ENCODE assay signal across 15 cellular contexts in genomic region chr14:55298423-55298822, GRCh38. TPM values are rescaled to one million over a fixed set of nuclear protein-coding genes. Genes with fewer than 3 reads are reported as not detected.
DNase-seq lines count a peak whose midpoint lies in the region; ATAC-seq and TF ChIP-seq lines count a peak whose summit lies in the region.
"Had no signal": no experiment of that assay in that cellular context is flagged by ENCODE, and none has a peak within 500 bp of the region (broad histone marks: within the 10 kb centered on the region; RNA-seq: fewer than 3 reads in every experiment).

No MANE protein-coding gene starts in this region.

- no peaks in the 10 kb centered on the region for H3K9me3 Mint-ChIP-seq in activated T-cell treated with anti-CD3 and anti-CD28 coated beads, Interleukin-2, amount 50 U/mL, for 72 hours
- H3K9me3 Mint-ChIP-seq: CD4-positive, alpha-beta T cell had no signal

- DNase-seq in activated T-cell treated with anti-CD3 and anti-CD28 coated beads, Interleukin-2, amount 50 U/mL, for 72 hours: no peak
- DNase-seq in activated T-cell treated with anti-CD3 and anti-CD28 coated beads, Interleukin-2, amount 50 U/mL, for 48 hours: no peak
- no peak for DNase-seq in esophagus squamous epithelium (lab: John Stamatoyannopoulos, UW)
- DNase-seq in upper lobe of right lung: peak; percentile 81
- no peak for DNase-seq in left cardiac atrium
- DNase-seq in NCI-H226: no peak
- DNase-seq: AML-193, DMS79 treated with DMSO at 0.1 percent for 48 hours, NCI-H1048, NCI-H146, NCI-H2081 treated with DMSO at 0.1 percent for 48 hours, NCI-H2227 treated with DMSO at 0.1 percent for 48 hours had no signal

- H3K36me3 ChIP-seq in esophagus squamous epithelium: peaks cover 0 to 11% (median 0%) of the 10 kb centered on the region in 3 donors
- no peaks in the 10 kb centered on the region for H3K36me3 ChIP-seq in neutrophil
- H3K36me3 ChIP-seq in upper lobe of right lung: peaks cover 5% of the 10 kb centered on the region

- peak overlapping the region; percentile 76 for H3K27ac Mint-ChIP-seq in activated T-cell treated with anti-CD3 and anti-CD28 coated beads, Interleukin-2, amount 50 U/mL, for 72 hours
- H3K27ac Mint-ChIP-seq: CD4-positive, alpha-beta T cell had no signal

- H3K4me3 ChIP-seq in esophagus squamous epithelium: no peak overlapping the region
- no peak overlapping the region for H3K4me3 ChIP-seq in neutrophil (ENCODE audit: low read depth in 1 of 2, low read length in 1 of 2)
- no peak overlapping the region for H3K4me3 ChIP-seq in upper lobe of right lung

- H3K4me1 ChIP-seq in esophagus squamous epithelium (peaks cover 0 to 65% (median 24%) of the 10 kb centered on the region in 3 donors), neutrophil (ENCODE audit: control insufficient read depth in 1 of 2, insufficient read depth in 1 of 2, low read depth in 1 of 2, low read length in 1 of 2) (peaks cover 25 to 34% of the 10 kb centered on the region in 2 experiments), upper lobe of right lung (peaks cover 36% of the 10 kb centered on the region)

- H3K9me3 ChIP-seq in esophagus squamous epithelium (no peaks in the 10 kb centered on the region), neutrophil (no peaks in the 10 kb centered on the region), upper lobe of right lung (no peaks in the 10 kb centered on the region)

- H3K4me3 Mint-ChIP-seq in activated T-cell treated with anti-CD3 and anti-CD28 coated beads, Interleukin-2, amount 50 U/mL, for 72 hours: peak overlapping the region; percentile 53 to 63
- H3K4me3 Mint-ChIP-seq: CD4-positive, alpha-beta T cell had no signal

- H3K27me3 ChIP-seq in esophagus squamous epithelium (no peaks in the 10 kb centered on the region), neutrophil (no peaks in the 10 kb centered on the region), upper lobe of right lung (no peaks in the 10 kb centered on the region)

- no peak for TF ChIP-seq CTCF in esophagus squamous epithelium (IDR thresholded peaks at IDR 0.05)
- TF ChIP-seq CTCF in neutrophil (IDR thresholded peaks at IDR 0.05): no peak
- no peak for TF ChIP-seq CTCF in upper lobe of right lung (IDR thresholded peaks at IDR 0.05)

- peak overlapping the region; percentile 52 to 76 (median 70) for H3K27ac ChIP-seq in esophagus squamous epithelium
- H3K27ac ChIP-seq in neutrophil: peak overlapping the region; percentile 58
- H3K27ac ChIP-seq in upper lobe of right lung: peak overlapping the region; percentile 55

- intact Hi-C loops in esophagus squamous epithelium (cut with DNase I): no loop called here
- intact Hi-C loops in upper lobe of right lung (cut with DNase I): no loop called here
- intact Hi-C loops in left cardiac atrium (cut with DNase I): no loop called here

- H3K27me3 Mint-ChIP-seq in activated T-cell treated with anti-CD3 and anti-CD28 coated beads, Interleukin-2, amount 50 U/mL, for 72 hours (ENCODE audit: low read depth): no peaks in the 10 kb centered on the region
- H3K27me3 Mint-ChIP-seq: CD4-positive, alpha-beta T cell had no signal

- WGBS in esophagus squamous epithelium, 2 donors: 96 to 97% methylated on average over 10 to 22 of the region's 22 CpGs

- TF ChIP-seq POLR2A in esophagus squamous epithelium (IDR thresholded peaks at IDR 0.05): no peak

- no peak for ATAC-seq in activated T-cell treated with anti-CD3 and anti-CD28 coated beads, Interleukin-2, amount 50 U/mL, for 72 hours (replicated peaks in 1 of 2)
- peak; percentile 82 for ATAC-seq in upper lobe of right lung
- ATAC-seq in GM19395 (IDR thresholded peaks at IDR 0.05; ENCODE audit: unreplicated experiment): no peak
- no peak for ATAC-seq in left cardiac atrium

- peaks cover 74% of the 10 kb centered on the region for H3K4me1 Mint-ChIP-seq in activated T-cell treated with anti-CD3 and anti-CD28 coated beads, Interleukin-2, amount 50 U/mL, for 72 hours (ENCODE audit: low read depth)

- H3K36me3 Mint-ChIP-seq in activated T-cell treated with anti-CD3 and anti-CD28 coated beads, Interleukin-2, amount 50 U/mL, for 72 hours (ENCODE audit: insufficient read depth in 2 of 2): peaks cover 0 to 11% of the 10 kb centered on the region in 2 donors

RNA-seq across cellular contexts. Expression of gene FBXO34, which starts 27.2 kb away (rescaled TPM):
- 10 to 100 TPM; 28.8 to 29.9 TPM for total RNA-seq in activated T-cell treated with anti-CD3 and anti-CD28 coated beads, Interleukin-2, amount 50 U/mL, for 72 hours
- total RNA-seq in esophagus squamous epithelium: 10 to 100 TPM; 33.3 to 43.1 (median 34.5) TPM
- total RNA-seq in upper lobe of right lung: 29.2 TPM
- total RNA-seq in left cardiac atrium: 10 to 100 TPM; 18.8 to 23.8 TPM
